ENCODE assay signal across 8 cellular contexts in the genomic region with DNA sequence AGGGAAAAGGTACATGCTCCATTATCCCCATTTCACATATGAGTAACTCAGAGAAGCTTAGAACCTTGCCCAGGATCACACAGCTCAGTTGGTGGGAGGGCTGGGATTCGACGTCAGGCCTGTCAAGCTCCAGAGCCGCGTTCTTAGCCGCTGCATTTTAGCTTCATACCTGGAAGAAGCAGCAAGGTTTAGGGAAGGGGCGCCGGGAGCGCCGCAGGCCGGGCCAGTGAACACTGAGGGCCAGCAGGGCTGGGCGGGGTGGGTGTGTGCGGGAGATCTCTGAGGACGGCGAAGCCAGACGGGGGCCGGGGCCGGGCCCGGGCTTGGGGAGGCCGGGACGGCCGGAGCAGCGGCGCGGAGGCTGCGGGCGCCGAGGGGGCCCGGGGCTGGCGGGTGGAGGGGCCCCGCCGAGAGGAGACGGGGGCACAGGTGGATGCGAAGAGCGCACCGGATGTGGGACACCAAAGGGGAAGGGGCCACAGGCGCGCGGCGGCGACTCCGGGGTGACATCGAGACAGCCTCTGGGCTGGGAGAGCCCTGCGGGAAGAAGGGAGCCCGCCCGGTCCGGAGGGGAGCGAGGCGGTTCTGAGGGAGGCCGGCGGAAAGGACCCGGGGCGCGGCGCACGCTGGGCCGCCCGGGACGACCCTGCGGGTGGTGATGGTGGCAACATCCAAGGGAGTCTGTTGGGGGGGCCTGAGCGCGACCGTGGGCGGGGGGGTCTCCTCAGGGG. TPM values are rescaled to one million over a fixed set of nuclear protein-coding genes. Genes with fewer than 3 reads are reported as not detected.
DNase-seq lines count a peak whose midpoint lies in the region; ATAC-seq and TF ChIP-seq lines count a peak whose summit lies in the region.

No MANE protein-coding gene starts in this region.

- 1% methylated on average over 54 to 63 of the region's 63 CpGs for WGBS in aorta, 2 donors

- H3K4me3 ChIP-seq in GM12865 (ENCODE audit: low read depth, low read length) = peak overlapping the region; percentile 85
- peak overlapping the region; percentile 66 for H3K4me3 ChIP-seq in HAP-1
- peak overlapping the region; percentile 71 to 78 for H3K4me3 ChIP-seq in aorta (ENCODE audit: low read length in 2 of 2)

- H3K36me3 Mint-ChIP-seq in progenitor cell of endocrine pancreas (ENCODE audit: insufficient read depth) = peaks cover 16% of the 10 kb centered on the region

- DNase-seq in GM12865 (ENCODE audit: low read depth) (peak; percentile 69), HAP-1 (ENCODE audit: low spot score in 2 of 2) (peak; percentile 14 to 44), NAMALWA (ENCODE audit: low spot score) (peak; percentile 28), foreskin keratinocyte (peak in 1 of 2 donors; percentile 16), progenitor cell of endocrine pancreas (ENCODE audit: low spot score, unreplicated experiment) (peak; percentile 27), aorta (peak; percentile 72 to 85), DMS79 (lab: John Stamatoyannopoulos, UW) (no peak)
- DNase-seq in activated T-helper 1 cell treated with anti-CD3 and anti-CD28 coated beads, Interleukin-2, amount 50 U/mL, for 16 hours (ENCODE audit: low read depth in 1 of 2, low spot score in 1 of 2) = peak; percentile 34 to 50

- H3K4me1 ChIP-seq in HAP-1 (peaks cover 5% of the 10 kb centered on the region), foreskin keratinocyte (no peaks in the 10 kb centered on the region), aorta (ENCODE audit: control insufficient read depth in 1 of 2, insufficient read depth in 2 of 2, low read length in 2 of 2) (no peaks in the 10 kb centered on the region)

- H3K36me3 ChIP-seq in HAP-1 (replicated peaks) = peaks cover 31% of the 10 kb centered on the region
- H3K36me3 ChIP-seq in aorta (ENCODE audit: control insufficient read depth in 1 of 2, insufficient read depth in 2 of 2, low read length in 1 of 2) = peaks cover 0 to 9% of the 10 kb centered on the region in 2 donors

- peaks cover 4% of the 10 kb centered on the region for H3K4me1 Mint-ChIP-seq in progenitor cell of endocrine pancreas (ENCODE audit: low read depth)

- H3K27ac ChIP-seq in foreskin keratinocyte (peak overlapping the region; percentile 80), aorta (ENCODE audit: low read depth in 1 of 2, low read length in 2 of 2) (peak overlapping the region; percentile 38 to 70)

- H3K9me3 ChIP-seq in HAP-1 (no peaks in the 10 kb centered on the region), aorta (ENCODE audit: control insufficient read depth, low read length) (no peaks in the 10 kb centered on the region)

- ATAC-seq in foreskin keratinocyte = peak; percentile 24
- peak; percentile 53 for ATAC-seq in aorta (ENCODE audit: low FRiP score)

- no peaks in the 10 kb centered on the region for H3K9me3 Mint-ChIP-seq in progenitor cell of endocrine pancreas (ENCODE audit: low read depth)

- TF ChIP-seq CTCF in GM12865 (IDR thresholded peaks at IDR 0.05; ENCODE audit: insufficient read depth, low read depth, low read length, missing control alignments) (no peak), foreskin keratinocyte (conservative IDR thresholded peaks at IDR 0.05) (no peak), progenitor cell of endocrine pancreas (IDR thresholded peaks at IDR 0.05; ENCODE audit: unreplicated experiment) (no peak)

- peak overlapping the region; percentile 81 for H3K4me3 Mint-ChIP-seq in progenitor cell of endocrine pancreas (ENCODE audit: low read depth)

- no peaks in the 10 kb centered on the region for H3K27me3 Mint-ChIP-seq in progenitor cell of endocrine pancreas

- in situ Hi-C loops in HAP-1 (cut with MboI; ENCODE audit: low sequenced_read_pairs) = no loop called here

- H3K27me3 ChIP-seq in HAP-1 (ENCODE audit: low read depth) (no peaks in the 10 kb centered on the region), foreskin keratinocyte (no peaks in the 10 kb centered on the region), aorta (ENCODE audit: control insufficient read depth in 1 of 2, insufficient read depth in 2 of 2, low read length in 1 of 2) (no peaks in the 10 kb centered on the region)

- H3K27ac Mint-ChIP-seq in progenitor cell of endocrine pancreas = peak overlapping the region; percentile 84

- intact Hi-C loops in aorta (cut with DNase I) = no loop called here

RNA-seq across cellular contexts. Expression of a gene that starts 0.5 kb away (rescaled TPM):
- total RNA-seq in foreskin keratinocyte (10.0 and 10.2 TPM in 2 replicates), progenitor cell of endocrine pancreas (36.3 and 40.0 TPM in 2 replicates), aorta (10 to 100 TPM; 31.9 to 55.6 TPM)
- polyA plus RNA-seq in foreskin keratinocyte (8.2 and 8.8 TPM in 2 replicates), aorta (10 to 100 TPM in 1 of 2 donors, 1 to 10 TPM in 1; 2.1 to 23.2 TPM)

RNA-seq across cellular contexts. Expression of a gene that starts 25.5 kb away (rescaled TPM):
- 41.7 and 41.8 TPM in 2 replicates for total RNA-seq in foreskin keratinocyte
- polyA plus RNA-seq in foreskin keratinocyte = 38.8 and 44.9 TPM in 2 replicates
- total RNA-seq in progenitor cell of endocrine pancreas = 122 and 144 TPM in 2 replicates
- total RNA-seq in aorta = 100 to 1,000 TPM; 116 to 137 TPM
- 100 to 1,000 TPM in 1 of 2 donors, 10 to 100 TPM in 1; 75.1 to 314 TPM for polyA plus RNA-seq in aorta

RNA-seq across cellular contexts. Expression of a gene that starts 29.1 kb away (rescaled TPM):
- 56.7 and 58.9 TPM in 2 replicates for total RNA-seq in foreskin keratinocyte
- polyA plus RNA-seq in foreskin keratinocyte = 92.7 and 96.6 TPM in 2 replicates
- total RNA-seq in progenitor cell of endocrine pancreas = 36.0 and 38.8 TPM in 2 replicates
- total RNA-seq in aorta = 10 to 100 TPM; 13.2 to 13.7 TPM
- 10 to 100 TPM; 30.2 to 58.9 TPM for polyA plus RNA-seq in aorta
